ENCODE assay signal across 8 cellular contexts in genomic region chr10:124152781-124153600, GRCh38. TPM values are rescaled to one million over a fixed set of nuclear protein-coding genes. Genes with fewer than 3 reads are reported as not detected.
DNase-seq lines count a peak whose midpoint lies in the region; ATAC-seq and TF ChIP-seq lines count a peak whose summit lies in the region.

No MANE protein-coding gene starts in this region.

- CTCF ChIA-PET in activated CD8-positive, alpha-beta memory T cell treated with anti-CD3 and anti-CD28 coated beads, Interleukin-2, amount 10 ng/mL, durations not matched to agents 7 days and 5 days (lab: Charles Lee): no interaction called here

- ATAC-seq in HG02973 (IDR thresholded peaks at IDR 0.05; ENCODE audit: unreplicated experiment): peak; percentile 72
- peak; percentile 77 for ATAC-seq in activated CD8-positive, alpha-beta memory T cell treated with anti-CD3 and anti-CD28 coated beads, Interleukin-2, amount 10 ng/mL, durations not matched to agents 7 days and 5 days

- H3K4me3 Mint-ChIP-seq in activated CD8-positive, alpha-beta memory T cell treated with anti-CD3 and anti-CD28 coated beads, Interleukin-2, amount 10 ng/mL, durations not matched to agents 7 days and 5 days: no peak overlapping the region

- TF ChIP-seq CTCF in fibroblast of mammary gland (conservative IDR thresholded peaks at IDR 0.05; ENCODE audit: control insufficient read depth, insufficient read depth, low read depth, low read length): no peak

- DNase-seq in DMS 273 (lab: John Stamatoyannopoulos, UW; ENCODE audit: unreplicated experiment): peak; percentile 27
- DNase-seq in DMS 273 treated with DMSO at 0.1 percent for 48 hours (lab: John Stamatoyannopoulos, UW): no peak
- DNase-seq in NCI-H2107 (lab: John Stamatoyannopoulos, UW): peak; percentile 41
- DNase-seq in activated CD8-positive, alpha-beta memory T cell treated with anti-CD3 and anti-CD28 coated beads, Interleukin-2, amount 10 ng/mL, durations not matched to agents 7 days and 5 days: peak; percentile 60
- DNase-seq in fibroblast of mammary gland (ENCODE audit: low read depth): peak; percentile 82
- peak; percentile 82 for DNase-seq in non-pigmented ciliary epithelial cell (ENCODE audit: low read depth)
- DNase-seq in occipital lobe (lab: John Stamatoyannopoulos, UW): no peak

- no peaks in the 10 kb centered on the region for H3K36me3 Mint-ChIP-seq in activated CD8-positive, alpha-beta memory T cell treated with anti-CD3 and anti-CD28 coated beads, Interleukin-2, amount 10 ng/mL, durations not matched to agents 7 days and 5 days

- peaks cover 17% of the 10 kb centered on the region for H3K27me3 Mint-ChIP-seq in activated CD8-positive, alpha-beta memory T cell treated with anti-CD3 and anti-CD28 coated beads, Interleukin-2, amount 10 ng/mL, durations not matched to agents 7 days and 5 days

- no peak overlapping the region for H3K27ac Mint-ChIP-seq in activated CD8-positive, alpha-beta memory T cell treated with anti-CD3 and anti-CD28 coated beads, Interleukin-2, amount 10 ng/mL, durations not matched to agents 7 days and 5 days

- no peaks in the 10 kb centered on the region for H3K4me1 Mint-ChIP-seq in activated CD8-positive, alpha-beta memory T cell treated with anti-CD3 and anti-CD28 coated beads, Interleukin-2, amount 10 ng/mL, durations not matched to agents 7 days and 5 days

- H3K9me3 Mint-ChIP-seq in activated CD8-positive, alpha-beta memory T cell treated with anti-CD3 and anti-CD28 coated beads, Interleukin-2, amount 10 ng/mL, durations not matched to agents 7 days and 5 days (ENCODE audit: low read depth): peaks cover 7% of the 10 kb centered on the region

- H3K4me3 ChIP-seq in fibroblast of mammary gland (ENCODE audit: control insufficient read depth, low read depth, low read length): no peak overlapping the region

RNA-seq across cellular contexts. Expression of gene CHST15, which starts 59.6 kb away (rescaled TPM):
- total RNA-seq in activated CD8-positive, alpha-beta memory T cell treated with anti-CD3 and anti-CD28 coated beads, Interleukin-2, amount 10 ng/mL, durations not matched to agents 7 days and 5 days: under 1 TPM in 1 of 2 experiments, not detected in 1; 0.09 TPM
- total RNA-seq in occipital lobe: 58.6 TPM

Comparison
In these comparisons a context has a peak if more than half of its experiments do, and no peak if none do; other contexts are left out.
1. DNase-seq: peak in DMS 273 (single experiment), NCI-H2107 (single experiment), activated CD8-positive, alpha-beta memory T cell treated with anti-CD3 and anti-CD28 coated beads, Interleukin-2, amount 10 ng/mL, durations not matched to agents 7 days and 5 days (single experiment), fibroblast of mammary gland (single experiment) and non-pigmented ciliary epithelial cell (single experiment); none in DMS 273 treated with DMSO at 0.1 percent for 48 hours (single experiment) and occipital lobe (single experiment).
2. RNA of gene CHST15, which starts 59.6 kb away (total RNA-seq): 58.6 TPM in occipital lobe (single experiment); 0.09 TPM in activated CD8-positive, alpha-beta memory T cell treated with anti-CD3 and anti-CD28 coated beads, Interleukin-2, amount 10 ng/mL, durations not matched to agents 7 days and 5 days; every median in the first group is over 10 times any median in the second.